In the genomic region with DNA sequence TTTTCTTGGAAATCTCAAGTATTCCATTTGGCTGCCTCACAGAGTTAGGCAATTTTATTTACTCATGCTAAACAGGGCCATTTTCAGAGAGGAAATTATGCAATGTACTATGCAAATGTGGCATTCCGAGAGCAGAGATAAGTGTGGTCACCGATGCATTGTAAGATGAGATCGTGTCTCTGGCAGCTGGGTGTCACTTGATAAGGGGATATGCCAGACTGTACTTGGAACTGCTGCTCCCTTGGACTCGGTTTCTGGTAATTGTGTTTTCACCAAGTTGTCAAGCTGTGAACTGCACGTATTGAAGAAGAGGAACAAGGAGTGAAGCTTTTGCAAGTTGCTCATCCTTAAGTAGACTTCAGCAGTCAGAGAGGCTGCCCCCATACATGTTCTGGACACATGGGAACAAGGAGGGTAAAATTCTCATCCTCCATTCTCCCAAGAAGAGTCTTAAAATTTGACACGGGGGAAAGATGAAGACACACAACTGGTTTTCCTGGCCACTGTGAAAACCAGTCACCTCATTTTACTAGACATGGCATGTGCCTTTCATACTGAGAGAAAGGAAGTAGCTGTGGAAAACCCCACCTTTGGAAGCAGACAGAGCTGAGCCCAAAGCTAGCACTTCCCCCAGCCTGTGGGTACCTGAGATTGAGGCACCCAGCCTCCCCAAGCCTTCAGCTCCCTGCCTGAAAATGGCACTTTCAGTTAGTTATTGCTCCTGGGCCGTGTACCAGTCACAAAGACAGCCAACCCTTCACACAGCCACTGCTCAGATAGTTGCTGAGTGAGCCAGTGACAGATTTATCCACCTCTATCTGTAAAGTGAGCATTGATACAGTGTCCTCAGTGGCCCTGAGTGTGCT, we compare ENCODE assay signal across 8 cellular contexts.
DNase-seq lines count a peak whose midpoint lies in the region; ATAC-seq and TF ChIP-seq lines count a peak whose summit lies in the region.

No MANE protein-coding gene starts in this region.

- DNase-seq in DMS 273 treated with DMSO at 0.1 percent for 48 hours (lab: John Stamatoyannopoulos, UW), result peak; percentile 59
- DNase-seq in OCI-M2 (lab: John Stamatoyannopoulos, UW; ENCODE audit: unreplicated experiment), result peak; percentile 31
- no peak for DNase-seq in breast epithelium (ENCODE audit: low spot score in 2 of 2)
- DNase-seq in lower lobe of right lung, result no peak
- DNase-seq in tibial nerve (ENCODE audit: low spot score in 2 of 2), result peak in 1 of 2 donors; percentile 51
- no peak for DNase-seq in DMS153 (lab: John Stamatoyannopoulos, UW)

- TF ChIP-seq POLR2A in breast epithelium (IDR thresholded peaks at IDR 0.05) (no peak), tibial nerve (IDR thresholded peaks at IDR 0.05) (no peak)

- peak; percentile 56 to 87 for TF ChIP-seq EP300 in tibial nerve (IDR thresholded peaks at IDR 0.05)

- H3K4me1 ChIP-seq in breast epithelium (no peaks in the 10 kb centered on the region), lower lobe of right lung (peaks cover 69% of the 10 kb centered on the region), tibial nerve (peaks cover 0 to 47% (median 16%) of the 10 kb centered on the region in 4 donors)

- H3K36me3 ChIP-seq in breast epithelium (no peaks in the 10 kb centered on the region), lower lobe of right lung (no peaks in the 10 kb centered on the region), tibial nerve (peaks cover 0 to 8% (median 0%) of the 10 kb centered on the region in 3 donors)

- TF ChIP-seq CTCF in breast epithelium (IDR thresholded peaks at IDR 0.05) (no peak), lower lobe of right lung (IDR thresholded peaks at IDR 0.05) (no peak), tibial nerve (IDR thresholded peaks at IDR 0.05) (no peak)

- ATAC-seq in GM19463 (IDR thresholded peaks at IDR 0.05; ENCODE audit: unreplicated experiment) (peak; percentile 56), HG03575 (IDR thresholded peaks at IDR 0.05; ENCODE audit: extremely low read depth, insufficient number of reproducible peaks, low FRiP score, unreplicated experiment) (peak; percentile 43), lower lobe of right lung (peak; percentile 79 to 80)

- H3K9me3 ChIP-seq in breast epithelium (peaks cover 0 to 1% of the 10 kb centered on the region in 2 donors), lower lobe of right lung (no peaks in the 10 kb centered on the region), tibial nerve (peaks cover 0 to 5% (median 0%) of the 10 kb centered on the region in 4 donors)

- WGBS in tibial nerve, 2 donors, result 26 to 29% methylated on average over 7 of the region's 7 CpGs

- intact Hi-C loops in breast epithelium (cut with DNase I; ENCODE audit: low total_unique reads) (no loop called here), lower lobe of right lung (cut with DNase I) (no loop called here)

- H3K4me3 ChIP-seq in breast epithelium (no peak overlapping the region), lower lobe of right lung (no peak overlapping the region), tibial nerve (no peak overlapping the region)

- H3K27ac ChIP-seq in breast epithelium, result peak overlapping the region; percentile 42 to 46
- peak overlapping the region; percentile 69 for H3K27ac ChIP-seq in lower lobe of right lung
- H3K27ac ChIP-seq in tibial nerve, result peak overlapping the region in 2 of 4 donors; percentile 50 to 71

- H3K27me3 ChIP-seq in breast epithelium, result no peaks in the 10 kb centered on the region
- H3K27me3 ChIP-seq in lower lobe of right lung (ENCODE audit: low read depth), result no peaks in the 10 kb centered on the region
- H3K27me3 ChIP-seq in tibial nerve, result no peaks in the 10 kb centered on the region

Comparison
In these comparisons a context has a peak if more than half of its experiments do, and no peak if none do; other contexts are left out.
1. DNase-seq: peak in DMS 273 treated with DMSO at 0.1 percent for 48 hours (single experiment) and OCI-M2 (single experiment); none in breast epithelium (0 of 2), lower lobe of right lung (single experiment) and DMS153 (single experiment).
2. Peak in every context shown above with its lines, with median percentiles within 50 percentile points of each other: ATAC-seq.